ENCODE assay signal across 21 cellular contexts in the genomic region with DNA sequence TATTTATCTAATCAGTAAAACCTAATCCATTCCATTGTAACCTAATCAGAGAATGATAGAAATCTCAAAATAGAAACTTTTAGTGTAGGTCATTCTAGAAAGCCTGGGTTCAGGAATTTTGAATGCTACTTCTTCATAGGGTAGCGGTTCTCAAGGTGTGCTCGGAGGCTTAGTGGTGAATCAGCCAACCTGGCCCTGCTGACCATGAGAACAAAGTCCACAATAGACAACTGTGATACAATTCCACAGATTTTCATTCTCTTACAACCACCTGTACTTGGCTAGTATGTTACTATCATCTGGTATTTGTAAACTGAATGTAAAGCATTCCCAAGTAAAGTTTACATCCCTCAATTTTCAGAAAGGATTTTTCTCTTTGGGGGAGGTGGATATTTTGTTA.
"Had no signal": no experiment of that assay in that cellular context is flagged by ENCODE, and none has a peak within 500 bp of the region (broad histone marks: within the 10 kb centered on the region; RNA-seq: fewer than 3 reads in every experiment).

No MANE protein-coding gene starts in this region.

- H3K4me1 Mint-ChIP-seq: activated CD4-positive, alpha-beta T cell treated with anti-CD3 and anti-CD28 coated beads, Interleukin-2, amount 10 ng/mL, durations not matched to agents 7 days and 5 days; activated naive CD4-positive, alpha-beta T cell treated with anti-CD3 and anti-CD28 coated beads, Interleukin-2, amount 10 ng/mL, durations not matched to agents 7 days and 5 days; activated naive CD8-positive, alpha-beta T cell treated with anti-CD3 and anti-CD28 coated beads, Interleukin-2, amount 10 ng/mL, durations not matched to agents 7 days and 5 days; activated T-helper 17 cell treated with anti-CD3 and anti-CD28 coated beads, Interleukin-2, amount 50 U/mL, for 72 hours had no signal

- H3K27me3 Mint-ChIP-seq: activated CD4-positive, alpha-beta memory T cell treated with anti-CD3 and anti-CD28 coated beads for 36 hours; activated CD4-positive, alpha-beta T cell treated with anti-CD3 and anti-CD28 coated beads, Interleukin-2, amount 10 ng/mL, durations not matched to agents 7 days and 5 days; activated naive CD4-positive, alpha-beta T cell treated with anti-CD3 and anti-CD28 coated beads, Interleukin-2, amount 10 ng/mL, durations not matched to agents 7 days and 5 days; activated naive CD8-positive, alpha-beta T cell treated with anti-CD3 and anti-CD28 coated beads, Interleukin-2, amount 10 ng/mL, durations not matched to agents 7 days and 5 days; activated T-helper 17 cell treated with anti-CD3 and anti-CD28 coated beads, Interleukin-2, amount 50 U/mL, for 72 hours had no signal

- H3K36me3 Mint-ChIP-seq: activated CD4-positive, alpha-beta memory T cell treated with anti-CD3 and anti-CD28 coated beads for 36 hours; activated naive CD4-positive, alpha-beta T cell treated with anti-CD3 and anti-CD28 coated beads, Interleukin-2, amount 10 ng/mL, durations not matched to agents 7 days and 5 days; activated naive CD8-positive, alpha-beta T cell treated with anti-CD3 and anti-CD28 coated beads, Interleukin-2, amount 10 ng/mL, durations not matched to agents 7 days and 5 days had no signal

- H3K9me3 ChIP-seq: adrenal gland had no signal

- H3K27ac ChIP-seq: SK-N-MC, VCaP had no signal

- H3K27me3 ChIP-seq: adrenal gland had no signal

- ATAC-seq: activated T-cell treated with anti-CD3 and anti-CD28 coated beads, Interleukin-2, amount 50 U/mL, for 4 hours had no signal

- H3K4me3 Mint-ChIP-seq: activated CD4-positive, alpha-beta memory T cell treated with anti-CD3 and anti-CD28 coated beads for 36 hours; activated CD4-positive, alpha-beta T cell treated with anti-CD3 and anti-CD28 coated beads, Interleukin-2, amount 10 ng/mL, durations not matched to agents 7 days and 5 days; activated naive CD4-positive, alpha-beta T cell treated with anti-CD3 and anti-CD28 coated beads, Interleukin-2, amount 10 ng/mL, durations not matched to agents 7 days and 5 days; activated naive CD8-positive, alpha-beta T cell treated with anti-CD3 and anti-CD28 coated beads, Interleukin-2, amount 10 ng/mL, durations not matched to agents 7 days and 5 days; activated T-cell treated with anti-CD3 and anti-CD28 coated beads, Interleukin-2, amount 50 U/mL, for 4 hours; activated T-helper 17 cell treated with anti-CD3 and anti-CD28 coated beads, Interleukin-2, amount 50 U/mL, for 72 hours had no signal

- DNase-seq: activated CD4-positive, alpha-beta memory T cell treated with anti-CD3 and anti-CD28 coated beads for 36 hours; activated CD4-positive, alpha-beta T cell treated with anti-CD3 and anti-CD28 coated beads, Interleukin-2, amount 10 ng/mL, durations not matched to agents 7 days and 5 days; activated CD4-positive, CD25-positive, alpha-beta regulatory T cell; activated CD8-positive, alpha-beta memory T cell treated with anti-CD3 and anti-CD28 coated beads for 24 hours; activated gamma-delta T cell; activated naive CD4-positive, alpha-beta T cell treated with anti-CD3 and anti-CD28 coated beads, Interleukin-2, amount 10 ng/mL, durations not matched to agents 7 days and 5 days; activated naive CD8-positive, alpha-beta T cell treated with anti-CD3 and anti-CD28 coated beads, Interleukin-2, amount 10 ng/mL, durations not matched to agents 7 days and 5 days; activated T-cell treated with anti-CD3 and anti-CD28 coated beads, Interleukin-2, amount 50 U/mL, for 4 hours; anterior cingulate cortex; MM.1S; NCI-H1105; NCI-H187; NCI-H2081; NCI-H446; NCI-H524; SIG-M5; T-helper 1 cell had no signal

- H3K9me3 Mint-ChIP-seq: activated CD4-positive, alpha-beta memory T cell treated with anti-CD3 and anti-CD28 coated beads for 36 hours; activated CD4-positive, alpha-beta T cell treated with anti-CD3 and anti-CD28 coated beads, Interleukin-2, amount 10 ng/mL, durations not matched to agents 7 days and 5 days; activated naive CD4-positive, alpha-beta T cell treated with anti-CD3 and anti-CD28 coated beads, Interleukin-2, amount 10 ng/mL, durations not matched to agents 7 days and 5 days; activated naive CD8-positive, alpha-beta T cell treated with anti-CD3 and anti-CD28 coated beads, Interleukin-2, amount 10 ng/mL, durations not matched to agents 7 days and 5 days; activated T-cell treated with anti-CD3 and anti-CD28 coated beads, Interleukin-2, amount 50 U/mL, for 4 hours; activated T-helper 17 cell treated with anti-CD3 and anti-CD28 coated beads, Interleukin-2, amount 50 U/mL, for 72 hours had no signal

- H3K36me3 ChIP-seq: adrenal gland had no signal

- H3K4me3 ChIP-seq: adrenal gland, SK-N-MC had no signal

- H3K27ac Mint-ChIP-seq: activated CD4-positive, alpha-beta memory T cell treated with anti-CD3 and anti-CD28 coated beads for 36 hours; activated CD4-positive, alpha-beta T cell treated with anti-CD3 and anti-CD28 coated beads, Interleukin-2, amount 10 ng/mL, durations not matched to agents 7 days and 5 days; activated naive CD4-positive, alpha-beta T cell treated with anti-CD3 and anti-CD28 coated beads, Interleukin-2, amount 10 ng/mL, durations not matched to agents 7 days and 5 days; activated naive CD8-positive, alpha-beta T cell treated with anti-CD3 and anti-CD28 coated beads, Interleukin-2, amount 10 ng/mL, durations not matched to agents 7 days and 5 days; activated T-helper 17 cell treated with anti-CD3 and anti-CD28 coated beads, Interleukin-2, amount 50 U/mL, for 72 hours had no signal
